In genomic region chr22:44460287-44461082, GRCh38 we compare ENCODE assay signal across 16 cellular contexts. TPM values are rescaled to one million over a fixed set of nuclear protein-coding genes. Genes with fewer than 3 reads are reported as not detected.
DNase-seq lines count a peak whose midpoint lies in the region; ATAC-seq and TF ChIP-seq lines count a peak whose summit lies in the region.
"Had no signal": no experiment of that assay in that cellular context is flagged by ENCODE, and none has a peak within 500 bp of the region (broad histone marks: within the 10 kb centered on the region; RNA-seq: fewer than 3 reads in every experiment).

No MANE protein-coding gene starts in this region.

- ATAC-seq in stimulated activated naive CD8-positive, alpha-beta T cell treated with anti-CD3 and anti-CD28 coated beads, Interleukin-15, Interleukin-2, amounts not matched to agents 100 U/mL and 50 U/mL, for 24 hours, result no peak
- no peak for ATAC-seq in stimulated activated memory B cell treated with anti-CD40 and anti-IgM and Interleukin-4, amounts not matched to agents 10 μg/mL and 1 μg/mL and 100 μg/mL, for 72 hours
- ATAC-seq: body of pancreas, gastrocnemius medialis, left colon had no signal

- peak; percentile 31 for TF ChIP-seq CTCF in fibroblast of the aortic adventitia (IDR thresholded peaks at IDR 0.05; ENCODE audit: insufficient read depth, low read length)

- H3K27me3 Mint-ChIP-seq in stimulated activated naive CD8-positive, alpha-beta T cell treated with anti-CD3 and anti-CD28 coated beads, Interleukin-15, Interleukin-2, amounts not matched to agents 100 ng/mL and 50 ng/mL, for 24 hours, result no peaks in the 10 kb centered on the region
- H3K27me3 Mint-ChIP-seq in activated CD4-positive, alpha-beta memory T cell treated with anti-CD3 and anti-CD28 coated beads, Interleukin-2, amount 10 ng/mL, durations not matched to agents 7 days and 5 days, result peaks cover 9% of the 10 kb centered on the region
- peaks cover 43% of the 10 kb centered on the region for H3K27me3 Mint-ChIP-seq in stimulated activated memory B cell treated with anti-CD40 and anti-IgM and Interleukin-4, amounts not matched to agents 10 μg/mL and 1 μg/mL and 100 μg/mL, for 72 hours

- peak overlapping the region; percentile 73 for H3K27ac Mint-ChIP-seq in stimulated activated naive CD8-positive, alpha-beta T cell treated with anti-CD3 and anti-CD28 coated beads, Interleukin-15, Interleukin-2, amounts not matched to agents 100 ng/mL and 50 ng/mL, for 24 hours
- H3K27ac Mint-ChIP-seq in activated CD4-positive, alpha-beta memory T cell treated with anti-CD3 and anti-CD28 coated beads, Interleukin-2, amount 10 ng/mL, durations not matched to agents 7 days and 5 days, result no peak overlapping the region
- H3K27ac Mint-ChIP-seq in stimulated activated memory B cell treated with anti-CD40 and anti-IgM and Interleukin-4, amounts not matched to agents 10 μg/mL and 1 μg/mL and 100 μg/mL, for 72 hours, result no peak overlapping the region

- peaks cover 14% of the 10 kb centered on the region for H3K9me3 Mint-ChIP-seq in stimulated activated naive CD8-positive, alpha-beta T cell treated with anti-CD3 and anti-CD28 coated beads, Interleukin-15, Interleukin-2, amounts not matched to agents 100 ng/mL and 50 ng/mL, for 24 hours
- peaks cover 10% of the 10 kb centered on the region for H3K9me3 Mint-ChIP-seq in activated CD4-positive, alpha-beta memory T cell treated with anti-CD3 and anti-CD28 coated beads, Interleukin-2, amount 10 ng/mL, durations not matched to agents 7 days and 5 days
- peaks cover 10% of the 10 kb centered on the region for H3K9me3 Mint-ChIP-seq in stimulated activated memory B cell treated with anti-CD40 and anti-IgM and Interleukin-4, amounts not matched to agents 10 μg/mL and 1 μg/mL and 100 μg/mL, for 72 hours

- CTCF ChIA-PET in activated CD4-positive, alpha-beta memory T cell treated with anti-CD3 and anti-CD28 coated beads, Interleukin-2, amount 10 ng/mL, durations not matched to agents 7 days and 5 days (lab: Charles Lee), result no interaction called here

- peaks cover 25% of the 10 kb centered on the region for H3K4me1 Mint-ChIP-seq in stimulated activated naive CD8-positive, alpha-beta T cell treated with anti-CD3 and anti-CD28 coated beads, Interleukin-15, Interleukin-2, amounts not matched to agents 100 ng/mL and 50 ng/mL, for 24 hours (ENCODE audit: low read depth)
- H3K4me1 Mint-ChIP-seq in activated CD4-positive, alpha-beta memory T cell treated with anti-CD3 and anti-CD28 coated beads, Interleukin-2, amount 10 ng/mL, durations not matched to agents 7 days and 5 days, result peaks cover 19% of the 10 kb centered on the region
- peaks cover 6% of the 10 kb centered on the region for H3K4me1 Mint-ChIP-seq in stimulated activated memory B cell treated with anti-CD40 and anti-IgM and Interleukin-4, amounts not matched to agents 10 μg/mL and 1 μg/mL and 100 μg/mL, for 72 hours

- no peaks in the 10 kb centered on the region for H3K36me3 Mint-ChIP-seq in stimulated activated naive CD8-positive, alpha-beta T cell treated with anti-CD3 and anti-CD28 coated beads, Interleukin-15, Interleukin-2, amounts not matched to agents 100 ng/mL and 50 ng/mL, for 24 hours (ENCODE audit: low read depth)
- H3K36me3 Mint-ChIP-seq in activated CD4-positive, alpha-beta memory T cell treated with anti-CD3 and anti-CD28 coated beads, Interleukin-2, amount 10 ng/mL, durations not matched to agents 7 days and 5 days (ENCODE audit: low read depth), result peaks cover 3% of the 10 kb centered on the region
- no peaks in the 10 kb centered on the region for H3K36me3 Mint-ChIP-seq in stimulated activated memory B cell treated with anti-CD40 and anti-IgM and Interleukin-4, amounts not matched to agents 10 μg/mL and 1 μg/mL and 100 μg/mL, for 72 hours

- POLR2A ChIA-PET in activated CD4-positive, alpha-beta memory T cell treated with anti-CD3 and anti-CD28 coated beads, Interleukin-2, amount 10 ng/mL, durations not matched to agents 7 days and 5 days (lab: Charles Lee), result interaction anchor here (1.0 kb wide), 1 partner anchor 13 kb away, joined by 4 read pairs; no protein-coding TSS in a partner anchor

- no peak overlapping the region for H3K4me3 ChIP-seq in fibroblast of the aortic adventitia (ENCODE audit: low read depth, low read length)
- H3K4me3 ChIP-seq: body of pancreas, gastrocnemius medialis had no signal

- no peak for DNase-seq in stimulated activated naive CD8-positive, alpha-beta T cell treated with anti-CD3 and anti-CD28 coated beads, Interleukin-15, Interleukin-2, amounts not matched to agents 100 U/mL and 50 U/mL, for 24 hours
- DNase-seq in activated CD4-positive, alpha-beta memory T cell treated with anti-CD3 and anti-CD28 coated beads, Interleukin-2, amount 10 ng/mL, durations not matched to agents 7 days and 5 days, result peak; percentile 16
- DNase-seq in fibroblast of the aortic adventitia (ENCODE audit: low read depth) (peak; percentile 17), retina (no peak), SHP77 treated with DMSO at 0.1 percent for 48 hours (lab: John Stamatoyannopoulos, UW) (no peak)
- DNase-seq: AML-193; cortex of kidney; gastrocnemius medialis; left colon; NCI-H2029; NK-92 treated with Interleukin-12 subunit alpha and Interleukin-12 subunit beta, amount 100 ng/mL, for 24 hours; stimulated activated CD4-positive, alpha-beta T cell treated with anti-CD3 and anti-CD28 coated beads, Interleukin-15, amount 100 ng/mL, for 24 hours; SW 1271 had no signal

- peak overlapping the region; percentile 21 for H3K4me3 Mint-ChIP-seq in stimulated activated naive CD8-positive, alpha-beta T cell treated with anti-CD3 and anti-CD28 coated beads, Interleukin-15, Interleukin-2, amounts not matched to agents 100 ng/mL and 50 ng/mL, for 24 hours
- H3K4me3 Mint-ChIP-seq in activated CD4-positive, alpha-beta memory T cell treated with anti-CD3 and anti-CD28 coated beads, Interleukin-2, amount 10 ng/mL, durations not matched to agents 7 days and 5 days, result no peak overlapping the region
- H3K4me3 Mint-ChIP-seq in stimulated activated memory B cell treated with anti-CD40 and anti-IgM and Interleukin-4, amounts not matched to agents 10 μg/mL and 1 μg/mL and 100 μg/mL, for 72 hours, result no peak overlapping the region

RNA-seq across cellular contexts. Expression of gene RTL6, which starts 37.5 kb away (rescaled TPM):
- total RNA-seq in activated CD4-positive, alpha-beta memory T cell treated with anti-CD3 and anti-CD28 coated beads, Interleukin-2, amount 10 ng/mL, durations not matched to agents 7 days and 5 days, result 1 to 10 TPM; 6.7 to 6.8 TPM
- 14.3 and 28.7 TPM in 2 replicates for total RNA-seq in fibroblast of the aortic adventitia (ENCODE audit: low replicate concordance)

Comparison
In these comparisons a context has a peak if more than half of its experiments do, and no peak if none do; other contexts are left out.
1. DNase-seq: peak in activated CD4-positive, alpha-beta memory T cell treated with anti-CD3 and anti-CD28 coated beads, Interleukin-2, amount 10 ng/mL, durations not matched to agents 7 days and 5 days (single experiment) and fibroblast of the aortic adventitia (single experiment); none in stimulated activated naive CD8-positive, alpha-beta T cell treated with anti-CD3 and anti-CD28 coated beads, Interleukin-15, Interleukin-2, amounts not matched to agents 100 U/mL and 50 U/mL, for 24 hours (single experiment), retina (single experiment) and SHP77 treated with DMSO at 0.1 percent for 48 hours (single experiment).